8 cellular contexts compared by ENCODE assay signal in the genomic region with DNA sequence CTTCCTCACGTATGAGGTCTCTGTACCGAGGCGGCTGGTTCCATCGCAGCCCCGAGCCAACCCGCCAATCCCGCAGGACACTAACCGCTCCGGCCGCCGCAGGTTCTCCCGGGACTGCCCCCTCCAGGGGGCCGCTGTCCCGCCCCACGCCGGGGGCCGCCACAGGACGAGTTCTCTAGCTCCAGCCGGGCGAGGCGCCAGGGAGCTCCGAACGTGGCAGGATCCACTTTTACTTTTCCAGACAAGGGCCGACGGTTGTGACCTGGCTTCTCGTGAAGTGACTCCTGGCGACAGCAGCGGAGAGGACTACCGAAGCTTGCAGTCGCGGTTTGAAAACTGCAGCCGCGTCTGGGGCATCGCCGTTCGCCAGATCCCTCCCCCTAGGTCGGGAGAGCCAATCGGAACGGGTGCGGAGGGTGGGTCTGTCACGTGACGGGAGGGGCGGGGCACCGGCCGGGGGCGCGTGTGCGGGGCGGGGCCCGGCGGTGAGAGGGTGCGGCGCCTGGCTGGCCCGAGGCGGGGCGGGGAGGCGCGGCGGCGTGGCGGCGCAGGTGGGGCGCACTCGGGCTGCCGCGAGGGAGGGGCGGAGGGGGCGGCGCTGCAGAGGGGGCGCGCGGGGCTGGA. TPM values are rescaled to one million over a fixed set of nuclear protein-coding genes. Genes with fewer than 3 reads are reported as not detected.
DNase-seq lines count a peak whose midpoint lies in the region; ATAC-seq lines count a peak whose summit lies in the region.

A gene (minus strand): TSS at position 331 of the 624 bp plus-strand sequence. CDS start 8,195 bp downstream, outside the sequence.

- H3K4ac ChIP-seq in mesendoderm (ENCODE audit: low read depth, low read length): no peak within 1 kb of the TSS

- peak within 1 kb of the TSS; percentile 17 for H2BK120ac ChIP-seq in mesendoderm (ENCODE audit: low read depth, low read length)

- peak; percentile 93 to 98 (median 95) for DNase-seq in CD8-positive, alpha-beta memory T cell
- DNase-seq in HS-27A (ENCODE audit: low read depth): peak; percentile 74
- peak; percentile 94 for DNase-seq in NOMO-1 treated with DMSO at 0.1 percent for 48 hours (lab: John Stamatoyannopoulos, UW; ENCODE audit: unreplicated experiment)
- peak; percentile 92 to 93 (median 93) for DNase-seq in activated CD8-positive, alpha-beta memory T cell treated with anti-CD3 and anti-CD28 coated beads for 48 hours (ENCODE audit: low read depth in 2 of 3, low spot score in 2 of 3)
- DNase-seq in mesendoderm: peak; percentile 97
- DNase-seq in stimulated activated CD8-positive, alpha-beta memory T cell treated with anti-CD3 and anti-CD28 coated beads, Interleukin-12 subunit alpha, Interleukin-12 subunit beta, amount 100 ng/mL, for 4 hours (ENCODE audit: low read depth): peak; percentile 96

- peak; percentile 51 for ATAC-seq in GM19463 (IDR thresholded peaks at IDR 0.05; ENCODE audit: unreplicated experiment)

- H4K5ac ChIP-seq in mesendoderm (ENCODE audit: low read length): no peak within 1 kb of the TSS

- peak within 1 kb of the TSS; percentile 86 for H3K56ac ChIP-seq in mesendoderm (ENCODE audit: low read length)

- peaks cover 6% of the 10 kb centered on the region for H3K36me3 ChIP-seq in CD8-positive, alpha-beta memory T cell (ENCODE audit: insufficient read depth, low read length)
- H3K36me3 ChIP-seq in endocrine pancreas (ENCODE audit: control insufficient read depth, insufficient read depth, low read length) (no peaks in the 10 kb centered on the region), mesendoderm (ENCODE audit: control insufficient read depth, insufficient read depth, low read length) (no peaks in the 10 kb centered on the region)

- H2BK15ac ChIP-seq in mesendoderm (replicated peaks; ENCODE audit: low read depth): no peak within 1 kb of the TSS

- H3K4me3 Mint-ChIP-seq in CD8-positive, alpha-beta memory T cell: peak within 1 kb of the TSS; percentile 95 to 99 (median 97)

- H3K79me1 ChIP-seq in mesendoderm (ENCODE audit: low read length): peaks cover 5% of the 10 kb centered on the region

- H3K4me3 ChIP-seq in CD8-positive, alpha-beta memory T cell (ENCODE audit: low read length): peak within 1 kb of the TSS; percentile 88
- peak within 1 kb of the TSS; percentile 95 for H3K4me3 ChIP-seq in endocrine pancreas (ENCODE audit: control insufficient read depth, insufficient read depth, low read length)
- H3K4me3 ChIP-seq in mesendoderm (ENCODE audit: low read length): peak within 1 kb of the TSS; percentile 76

- peak within 1 kb of the TSS; percentile 85 for H3K23ac ChIP-seq in mesendoderm (ENCODE audit: low read length)

- peaks cover 0 to 2% of the 10 kb centered on the region in 2 donors for H3K27me3 Mint-ChIP-seq in CD8-positive, alpha-beta memory T cell

- no peak within 1 kb of the TSS for H4K8ac ChIP-seq in mesendoderm (ENCODE audit: low read depth, low read length)

- H2AK5ac ChIP-seq in mesendoderm (ENCODE audit: low read length): no peak within 1 kb of the TSS

- peaks cover 43% of the 10 kb centered on the region for H3K4me1 ChIP-seq in CD8-positive, alpha-beta memory T cell (ENCODE audit: insufficient read depth, low read length)
- H3K4me1 ChIP-seq in endocrine pancreas (ENCODE audit: control insufficient read depth, insufficient read depth, low read length) (peaks cover 7% of the 10 kb centered on the region), mesendoderm (ENCODE audit: control insufficient read depth, low read depth, low read length) (peaks cover 2% of the 10 kb centered on the region)

- WGBS in mesendoderm (ENCODE audit: extremely low coverage, insufficient coverage, low lambda C conversion rate): no CpG with 5 or more reads among the region's 72 CpGs

- peak within 1 kb of the TSS; percentile 98 for H3K27ac ChIP-seq in CD8-positive, alpha-beta memory T cell (ENCODE audit: low read depth, low read length)
- peak within 1 kb of the TSS; percentile 85 for H3K27ac ChIP-seq in mesendoderm (ENCODE audit: low read depth, low read length)

- H3K36me3 Mint-ChIP-seq in CD8-positive, alpha-beta memory T cell: peaks cover 8 to 39% (median 9%) of the 10 kb centered on the region in 3 donors

- peaks cover 43 to 56% (median 51%) of the 10 kb centered on the region in 3 donors for H3K4me1 Mint-ChIP-seq in CD8-positive, alpha-beta memory T cell

- peak within 1 kb of the TSS; percentile 86 for H3K18ac ChIP-seq in mesendoderm (ENCODE audit: low read length)

- POLR2A ChIA-PET in CD8-positive, alpha-beta memory T cell (lab: Charles Lee): interaction anchor here (0.6 to 4.1 kb wide), 21 partner anchors 9 to 1136 kb away, joined by 3 to 48 read pairs (median 4); no protein-coding TSS in a partner anchor

- no peaks in the 10 kb centered on the region for H3K9me3 Mint-ChIP-seq in CD8-positive, alpha-beta memory T cell

- H3K27ac Mint-ChIP-seq in CD8-positive, alpha-beta memory T cell: peak within 1 kb of the TSS; percentile 97 to 100 (median 98)

- CTCF ChIA-PET in CD8-positive, alpha-beta memory T cell (lab: Charles Lee): interaction anchor here (0.6 to 3.8 kb wide), 15 partner anchors 9 to 105 kb away, joined by 3 to 24 read pairs (median 4); no protein-coding TSS in a partner anchor

- H3K27me3 ChIP-seq in CD8-positive, alpha-beta memory T cell (ENCODE audit: insufficient read depth, low read length, poor library complexity, severe bottlenecking): no peaks in the 10 kb centered on the region
- H3K27me3 ChIP-seq in endocrine pancreas (ENCODE audit: control insufficient read depth, insufficient read depth, low read length) (no peaks in the 10 kb centered on the region), mesendoderm (ENCODE audit: insufficient read depth, low read length, poor library complexity) (no peaks in the 10 kb centered on the region)

- H3K4me2 ChIP-seq in mesendoderm (ENCODE audit: low read length): peak within 1 kb of the TSS; percentile 96

- H3K9ac ChIP-seq in endocrine pancreas (ENCODE audit: control insufficient read depth, insufficient read depth, low read length) (peak within 1 kb of the TSS; percentile 68), mesendoderm (ENCODE audit: low read length) (peak within 1 kb of the TSS; percentile 85)

- H3K9me3 ChIP-seq in CD8-positive, alpha-beta memory T cell (ENCODE audit: low read length): no peaks in the 10 kb centered on the region
- no peaks in the 10 kb centered on the region for H3K9me3 ChIP-seq in endocrine pancreas (ENCODE audit: control insufficient read depth, low read length)

- no peak within 1 kb of the TSS for H2BK5ac ChIP-seq in mesendoderm (ENCODE audit: low read length)

- peaks cover 15% of the 10 kb centered on the region for H3K79me2 ChIP-seq in mesendoderm (ENCODE audit: control insufficient read depth, insufficient read depth, low read length)

RNA-seq across cellular contexts. Expression of the gene that starts here (rescaled TPM):
- 100 to 1,000 TPM; 121 to 130 TPM for total RNA-seq in CD8-positive, alpha-beta memory T cell
- polyA plus RNA-seq in CD8-positive, alpha-beta memory T cell: 54.6 TPM
- polyA plus RNA-seq in mesendoderm (2013, experiment 1 of 2): 5.2 TPM
- 5.8 TPM for polyA plus RNA-seq in mesendoderm (2013, experiment 2 of 2)

Comparison
In these comparisons a context has a peak if more than half of its experiments do, and no peak if none do; other contexts are left out.
1. Peak in every context shown above with its lines: DNase-seq, ATAC-seq, H3K4me3 ChIP-seq and H3K27ac ChIP-seq.